30 cellular contexts compared by ENCODE assay signal in genomic region chr17:57589151-57590034, GRCh38.
DNase-seq lines count a peak whose midpoint lies in the region; ATAC-seq, FAIRE-seq and TF ChIP-seq lines count a peak whose summit lies in the region.
"Had no signal": no experiment of that assay in that cellular context is flagged by ENCODE, and none has a peak within 500 bp of the region (broad histone marks: within the 10 kb centered on the region; RNA-seq: fewer than 3 reads in every experiment).

No MANE protein-coding gene starts in this region.

- no peak overlapping the region for H3K4me3 ChIP-seq in CD4-positive, CD25-positive, alpha-beta regulatory T cell (ENCODE audit: low read depth, low read length)
- H3K4me3 ChIP-seq in kidney (ENCODE audit: low read length in 2 of 2) (no peak overlapping the region), ascending aorta (no peak overlapping the region)
- H3K4me3 ChIP-seq: BLaER1 treated with 17β-estradiol and CSF1 and Interleukin-3, amounts not matched to agents 10 nM and 100 nM; upper lobe of left lung had no signal

- TF ChIP-seq CTCF in kidney (IDR thresholded peaks at IDR 0.05; ENCODE audit: borderline replicate concordance, extremely low read depth, insufficient read depth) = no peak
- TF ChIP-seq CTCF in ascending aorta (IDR thresholded peaks at IDR 0.05) = no peak

- H3K9me3 Mint-ChIP-seq in CD4-positive, CD25-positive, alpha-beta regulatory T cell = no peaks in the 10 kb centered on the region
- peaks cover 0 to 2% of the 10 kb centered on the region in 2 donors for H3K9me3 Mint-ChIP-seq in effector memory CD8-positive, alpha-beta T cell

- H3K27ac ChIP-seq in CD4-positive, CD25-positive, alpha-beta regulatory T cell (ENCODE audit: insufficient read depth, low read length, poor library complexity, severe bottlenecking) = no peak overlapping the region
- no peak overlapping the region for H3K27ac ChIP-seq in kidney (ENCODE audit: low read depth in 2 of 2, low read length in 2 of 2)
- peak overlapping the region in 1 of 2 donors; percentile 75 for H3K27ac ChIP-seq in ascending aorta
- H3K27ac ChIP-seq: BLaER1 treated with 17β-estradiol and CSF1 and Interleukin-3, amounts not matched to agents 10 nM and 100 nM; foreskin keratinocyte; neutrophil; upper lobe of left lung had no signal

- DNase-seq in CD4-positive, CD25-positive, alpha-beta regulatory T cell = no peak
- DNase-seq in amniotic epithelial cell (ENCODE audit: low read depth) (peak; percentile 41), kidney (peak; percentile 66), renal cortical epithelial cell (ENCODE audit: low read depth) (peak; percentile 61), NCI-H1048 (lab: John Stamatoyannopoulos, UW) (no peak), ascending aorta (ENCODE audit: low spot score in 2 of 2) (no peak), RCC 7860 (ENCODE audit: low spot score) (no peak)
- no peak for DNase-seq in effector memory CD8-positive, alpha-beta T cell
- DNase-seq: ACHN; activated CD4-positive, alpha-beta T cell treated with anti-CD3 and anti-CD28 coated beads for 1 hour; activated effector memory CD4-positive, alpha-beta T cell treated with anti-CD3 and anti-CD28 coated beads, Interleukin-2, amount 50 U/mL, for 16 hours; activated naive CD8-positive, alpha-beta T cell treated with anti-CD3 and anti-CD28 coated beads for 36 hours; activated T-cell treated with anti-CD3 and anti-CD28 coated beads for 4 hours; Calu3; DMS79 treated with DMSO at 0.1 percent for 48 hours; KBM-7; NCI-H1417 treated with DMSO at 0.1 percent for 48 hours; NCI-H2081; NCI-H446; small intestine; stimulated activated CD4-positive, alpha-beta T cell treated with anti-CD3 and anti-CD28 coated beads, Interleukin-1b, Interleukin-23, amount 100 ng/mL, for 48 hours; stimulated activated CD8-positive, alpha-beta memory T cell treated with anti-CD3 and anti-CD28 coated beads, Interleukin-4, amount 100 ng/mL, for 48 hours; T-helper 2 cell; upper lobe of left lung had no signal

- H3K27me3 ChIP-seq in CD4-positive, CD25-positive, alpha-beta regulatory T cell (ENCODE audit: control insufficient read depth, insufficient read depth, low read length) = no peaks in the 10 kb centered on the region
- no peaks in the 10 kb centered on the region for H3K27me3 ChIP-seq in ascending aorta
- H3K27me3 ChIP-seq: BLaER1 treated with 17β-estradiol and CSF1 and Interleukin-3, amounts not matched to agents 10 nM and 100 nM; neutrophil; upper lobe of left lung had no signal

- peaks cover 17% of the 10 kb centered on the region for H3K36me3 Mint-ChIP-seq in CD4-positive, CD25-positive, alpha-beta regulatory T cell
- peaks cover 12% of the 10 kb centered on the region for H3K36me3 Mint-ChIP-seq in effector memory CD8-positive, alpha-beta T cell (ENCODE audit: insufficient read depth)

- H3K27me3 Mint-ChIP-seq in CD4-positive, CD25-positive, alpha-beta regulatory T cell = no peaks in the 10 kb centered on the region
- H3K27me3 Mint-ChIP-seq in effector memory CD8-positive, alpha-beta T cell = no peaks in the 10 kb centered on the region
- H3K27me3 Mint-ChIP-seq: activated naive CD8-positive, alpha-beta T cell treated with anti-CD3 and anti-CD28 coated beads for 36 hours had no signal

- ATAC-seq in CD4-positive, CD25-positive, alpha-beta regulatory T cell (ENCODE audit: low read depth in 2 of 2) = no peak
- no peak for ATAC-seq in effector memory CD8-positive, alpha-beta T cell (replicated peaks)
- ATAC-seq: foreskin keratinocyte, HCT116, left lobe of liver had no signal

- intact Hi-C loops in kidney (cut with DNase I) (no loop called here), ascending aorta (cut with DNase I) (loop anchor here (2.0 to 10.0 kb wide), 3 partner anchors 17 to 465 kb away; no protein-coding TSS in a partner anchor)

- H3K4me1 ChIP-seq in CD4-positive, CD25-positive, alpha-beta regulatory T cell (ENCODE audit: control insufficient read depth, insufficient read depth, low read length, poor library complexity, severe bottlenecking) = no peaks in the 10 kb centered on the region
- peaks cover 3% of the 10 kb centered on the region in 2 donors for H3K4me1 ChIP-seq in kidney (ENCODE audit: control insufficient read depth in 1 of 2, insufficient read depth in 1 of 2, low read depth in 1 of 2, low read length in 2 of 2)
- peaks cover 6 to 23% of the 10 kb centered on the region in 2 donors for H3K4me1 ChIP-seq in ascending aorta
- H3K4me1 ChIP-seq: foreskin keratinocyte, upper lobe of left lung had no signal

- no peak for FAIRE-seq in kidney (lab: Jason Lieb, UNC)
- no peak for FAIRE-seq in RCC 7860 (lab: Jason Lieb, UNC)
- FAIRE-seq: endothelial cell of umbilical vein, small intestine had no signal

- H3K27ac Mint-ChIP-seq in CD4-positive, CD25-positive, alpha-beta regulatory T cell = peak overlapping the region in 2 of 3 donors; percentile 4 to 60
- H3K27ac Mint-ChIP-seq in effector memory CD8-positive, alpha-beta T cell = no peak overlapping the region
- H3K27ac Mint-ChIP-seq: activated naive CD8-positive, alpha-beta T cell treated with anti-CD3 and anti-CD28 coated beads for 36 hours had no signal

- no peaks in the 10 kb centered on the region for H3K9me3 ChIP-seq in CD4-positive, CD25-positive, alpha-beta regulatory T cell (ENCODE audit: control insufficient read depth in 2 of 2, low read length in 2 of 2)
- no peaks in the 10 kb centered on the region for H3K9me3 ChIP-seq in kidney (ENCODE audit: control insufficient read depth in 1 of 2, low read length in 2 of 2)
- H3K9me3 ChIP-seq in ascending aorta = no peaks in the 10 kb centered on the region
- H3K9me3 ChIP-seq: neutrophil, upper lobe of left lung had no signal

- H3K9ac ChIP-seq in kidney (ENCODE audit: low read length in 2 of 2) = no peak overlapping the region
- H3K9ac ChIP-seq: BLaER1 treated with 17β-estradiol and CSF1 and Interleukin-3, amounts not matched to agents 10 nM and 100 nM had no signal

- no peaks in the 10 kb centered on the region for H3K36me3 ChIP-seq in CD4-positive, CD25-positive, alpha-beta regulatory T cell (ENCODE audit: control insufficient read depth, insufficient read depth, low read length)
- H3K36me3 ChIP-seq in kidney (ENCODE audit: control insufficient read depth in 1 of 2, insufficient read depth in 2 of 2, low read length in 2 of 2) (no peaks in the 10 kb centered on the region), ascending aorta (no peaks in the 10 kb centered on the region)
- H3K36me3 ChIP-seq: neutrophil, upper lobe of left lung had no signal

- H3K4me1 Mint-ChIP-seq in CD4-positive, CD25-positive, alpha-beta regulatory T cell = peaks cover 4 to 13% (median 10%) of the 10 kb centered on the region in 4 donors
- peaks cover 4 to 6% of the 10 kb centered on the region in 2 donors for H3K4me1 Mint-ChIP-seq in effector memory CD8-positive, alpha-beta T cell (ENCODE audit: low read depth in 2 of 2)

- H3K4me3 Mint-ChIP-seq in CD4-positive, CD25-positive, alpha-beta regulatory T cell = no peak overlapping the region
- no peak overlapping the region for H3K4me3 Mint-ChIP-seq in effector memory CD8-positive, alpha-beta T cell
- H3K4me3 Mint-ChIP-seq: activated naive CD8-positive, alpha-beta T cell treated with anti-CD3 and anti-CD28 coated beads for 36 hours had no signal

Comparison
In these comparisons a context has a peak if more than half of its experiments do, and no peak if none do; other contexts are left out.
1. DNase-seq: peak in amniotic epithelial cell (single experiment), kidney (single experiment) and renal cortical epithelial cell (single experiment); none in CD4-positive, CD25-positive, alpha-beta regulatory T cell (0 of 3), NCI-H1048 (single experiment), ascending aorta (0 of 2), RCC 7860 (single experiment) and effector memory CD8-positive, alpha-beta T cell (0 of 3).
2. H3K27ac Mint-ChIP-seq: peak in CD4-positive, CD25-positive, alpha-beta regulatory T cell (2 of 3); none in effector memory CD8-positive, alpha-beta T cell (0 of 2).